In genomic region chr7:142579946-142580345, GRCh38 we compare ENCODE assay signal across 17 cellular contexts.
DNase-seq lines count a peak whose midpoint lies in the region; ATAC-seq and TF ChIP-seq lines count a peak whose summit lies in the region.
"Had no signal": no experiment of that assay in that cellular context is flagged by ENCODE, and none has a peak within 500 bp of the region (broad histone marks: within the 10 kb centered on the region; RNA-seq: fewer than 3 reads in every experiment).

No MANE protein-coding gene starts in this region.

- H3K27ac Mint-ChIP-seq in activated naive CD4-positive, alpha-beta T cell treated with anti-CD3 and anti-CD28 coated beads, Interleukin-2, amount 50 U/mL, for 24 hours, result no peak overlapping the region
- H3K27ac Mint-ChIP-seq in T-helper 17 cell (peak overlapping the region; percentile 41), CD14-positive monocyte (no peak overlapping the region)
- H3K27ac Mint-ChIP-seq: type B pancreatic cell had no signal

- H3K4me1 Mint-ChIP-seq in activated naive CD4-positive, alpha-beta T cell treated with anti-CD3 and anti-CD28 coated beads, Interleukin-2, amount 50 U/mL, for 24 hours, result peaks cover 31% of the 10 kb centered on the region
- H3K4me1 Mint-ChIP-seq in T-helper 17 cell, result peaks cover 24% of the 10 kb centered on the region
- peaks cover 21% of the 10 kb centered on the region for H3K4me1 Mint-ChIP-seq in CD14-positive monocyte

- no peaks in the 10 kb centered on the region for H3K36me3 Mint-ChIP-seq in activated naive CD4-positive, alpha-beta T cell treated with anti-CD3 and anti-CD28 coated beads, Interleukin-2, amount 50 U/mL, for 24 hours
- no peaks in the 10 kb centered on the region for H3K36me3 Mint-ChIP-seq in T-helper 17 cell (ENCODE audit: low read depth)
- no peaks in the 10 kb centered on the region for H3K36me3 Mint-ChIP-seq in CD14-positive monocyte
- H3K36me3 Mint-ChIP-seq: type B pancreatic cell had no signal

- no peak for DNase-seq in activated naive CD4-positive, alpha-beta T cell treated with anti-CD3 and anti-CD28 coated beads, Interleukin-2, amount 50 U/mL, for 16 hours
- DNase-seq in T-helper 17 cell (no peak), CD14-positive monocyte (ENCODE audit: low spot score) (no peak), colonic mucosa (no peak), NCI-H2171 (lab: John Stamatoyannopoulos, UW) (no peak), HUDEP-2 (lab: John Stamatoyannopoulos, UW; ENCODE audit: unreplicated experiment in 76 of 76) (no peak)
- DNase-seq: activated naive CD4-positive, alpha-beta T cell; head of caudate nucleus; Karpas-422; mucosa of descending colon; NCI-H146; SJCRH30; stimulated activated CD4-positive, alpha-beta T cell treated with anti-CD3 and anti-CD28 coated beads, Interleukin-4, amount 100 ng/mL, for 4 hours had no signal

- H3K9me3 ChIP-seq in T-helper 17 cell (ENCODE audit: control insufficient read depth, low read length, poor library complexity, severe bottlenecking) (no peaks in the 10 kb centered on the region), colonic mucosa (no peaks in the 10 kb centered on the region)
- H3K9me3 ChIP-seq: breast epithelium, mucosa of descending colon, SJCRH30 had no signal

- TF ChIP-seq CTCF in CD14-positive monocyte (IDR thresholded peaks at IDR 0.05) (no peak), colonic mucosa (IDR thresholded peaks at IDR 0.05) (no peak)

- ATAC-seq in HG02938 (IDR thresholded peaks at IDR 0.05; ENCODE audit: unreplicated experiment) (peak; percentile 35), T-helper 17 cell (peak; percentile 47)
- ATAC-seq: mucosa of descending colon had no signal

- H3K27me3 ChIP-seq in colonic mucosa, result no peaks in the 10 kb centered on the region
- H3K27me3 ChIP-seq: breast epithelium had no signal

- no peak overlapping the region for H3K9ac ChIP-seq in colonic mucosa (ENCODE audit: low read depth in 2 of 2, low read length in 2 of 2)

- no peaks in the 10 kb centered on the region for H3K27me3 Mint-ChIP-seq in activated naive CD4-positive, alpha-beta T cell treated with anti-CD3 and anti-CD28 coated beads, Interleukin-2, amount 50 U/mL, for 24 hours
- H3K27me3 Mint-ChIP-seq in T-helper 17 cell (no peaks in the 10 kb centered on the region), CD14-positive monocyte (ENCODE audit: low read depth in 3 of 3) (peaks cover 0 to 3% (median 0%) of the 10 kb centered on the region in 3 donors)
- H3K27me3 Mint-ChIP-seq: type B pancreatic cell had no signal

- no peak overlapping the region for H3K27ac ChIP-seq in colonic mucosa
- H3K27ac ChIP-seq: breast epithelium, SJCRH30 had no signal

- intact Hi-C loops in CD14-positive monocyte (cut with micrococcal nuclease) (loop anchor here in 1 of 2 donors (10.0 kb wide), 1 partner anchor 45 kb away; no protein-coding TSS in a partner anchor), colonic mucosa (cut with DNase I) (no loop called here)

- no peak overlapping the region for H3K4me3 ChIP-seq in colonic mucosa
- H3K4me3 ChIP-seq: breast epithelium, mucosa of descending colon, SJCRH30 had no signal

- no peaks in the 10 kb centered on the region for H3K9me3 Mint-ChIP-seq in activated naive CD4-positive, alpha-beta T cell treated with anti-CD3 and anti-CD28 coated beads, Interleukin-2, amount 50 U/mL, for 24 hours
- H3K9me3 Mint-ChIP-seq in CD14-positive monocyte, result peaks cover 0 to 3% (median 0%) of the 10 kb centered on the region in 7 donors
- H3K9me3 Mint-ChIP-seq: type B pancreatic cell had no signal

- H3K36me3 ChIP-seq in colonic mucosa, result no peaks in the 10 kb centered on the region
- H3K36me3 ChIP-seq: breast epithelium, SJCRH30 had no signal

- H3K4me3 Mint-ChIP-seq in activated naive CD4-positive, alpha-beta T cell treated with anti-CD3 and anti-CD28 coated beads, Interleukin-2, amount 50 U/mL, for 24 hours, result peak overlapping the region; percentile 34
- H3K4me3 Mint-ChIP-seq in T-helper 17 cell (peak overlapping the region; percentile 65), CD14-positive monocyte (no peak overlapping the region)
- H3K4me3 Mint-ChIP-seq: type B pancreatic cell had no signal

- no peaks in the 10 kb centered on the region for H3K4me1 ChIP-seq in colonic mucosa
- H3K4me1 ChIP-seq: breast epithelium, SJCRH30 had no signal

Comparison
In these comparisons a context has a peak if more than half of its experiments do, and no peak if none do; other contexts are left out.
1. H3K4me3 Mint-ChIP-seq: peak in activated naive CD4-positive, alpha-beta T cell treated with anti-CD3 and anti-CD28 coated beads, Interleukin-2, amount 50 U/mL, for 24 hours (single experiment) and T-helper 17 cell (single experiment); none in CD14-positive monocyte (0 of 2).